In the genomic region with DNA sequence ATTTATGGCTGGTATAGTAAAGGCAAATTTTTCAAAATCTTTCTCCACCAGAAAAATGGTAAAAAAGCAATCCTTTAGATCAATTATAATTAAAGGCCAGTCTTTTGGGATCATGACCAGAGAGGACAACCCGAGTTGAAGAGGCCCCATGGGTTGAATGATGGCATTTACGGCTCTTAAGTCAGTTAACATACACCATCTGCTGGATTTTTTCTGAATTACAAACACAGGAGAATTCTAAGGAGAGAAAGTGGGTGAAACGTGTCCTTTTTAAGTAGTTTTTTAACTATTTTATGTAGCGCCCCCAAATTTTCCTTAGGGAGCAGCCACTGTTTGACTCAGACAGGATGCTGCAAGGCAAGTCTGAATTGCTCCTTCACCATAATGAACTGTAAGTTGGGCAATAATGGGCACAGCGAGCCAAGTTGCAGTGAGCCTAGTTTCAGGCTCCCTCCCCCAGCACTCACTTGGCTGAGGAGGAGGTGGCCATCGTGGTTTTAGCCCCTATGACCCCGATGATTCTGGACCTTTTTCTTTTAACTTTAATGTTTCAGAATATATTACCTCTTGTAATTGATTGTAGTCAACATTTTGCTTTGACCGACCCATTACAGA, we compare ENCODE assay signal across 9 cellular contexts. TPM values are rescaled to one million over a fixed set of nuclear protein-coding genes. Genes with fewer than 3 reads are reported as not detected.
DNase-seq lines count a peak whose midpoint lies in the region; ATAC-seq and TF ChIP-seq lines count a peak whose summit lies in the region.
"Had no signal": no experiment of that assay in that cellular context is flagged by ENCODE, and none has a peak within 500 bp of the region (broad histone marks: within the 10 kb centered on the region; RNA-seq: fewer than 3 reads in every experiment).

No MANE protein-coding gene starts in this region.

- POLR2A ChIA-PET in OCI-LY7 (lab: Charles Lee) = no interaction called here

- CTCF ChIA-PET in OCI-LY7 (lab: Charles Lee; ENCODE audit: unreplicated experiment) = no interaction called here

- no peak overlapping the region; the same call in 1 of the 2 replicates for H2AFZ ChIP-seq in OCI-LY7 (ENCODE audit: low read length)

- H3K4me3 ChIP-seq in OCI-LY7 (ENCODE audit: low read depth, low read length, poor library complexity, severe bottlenecking) = no peak overlapping the region
- H3K4me3 ChIP-seq in fibroblast of the aortic adventitia (ENCODE audit: low read depth, low read length) = no peak overlapping the region
- no peak overlapping the region for H3K4me3 ChIP-seq in psoas muscle
- H3K4me3 ChIP-seq: SK-N-MC had no signal

- no peaks in the 10 kb centered on the region for H4K20me1 ChIP-seq in OCI-LY7 (ENCODE audit: insufficient read depth, low read length)

- H3K27ac ChIP-seq in OCI-LY7 (ENCODE audit: low read depth, low read length, poor library complexity, severe bottlenecking) (no peak overlapping the region), psoas muscle (no peak overlapping the region)
- H3K27ac ChIP-seq: SK-N-MC had no signal

- in situ Hi-C loops in GM13976 (cut with MboI; ENCODE audit: low sequenced_read_pairs, unreplicated experiment) = no loop called here

- no peaks in the 10 kb centered on the region for H3K79me2 ChIP-seq in OCI-LY7 (ENCODE audit: insufficient read depth, low read depth, low read length)

- H3K36me3 ChIP-seq in OCI-LY7 (ENCODE audit: insufficient read depth, low read length) (no peaks in the 10 kb centered on the region), psoas muscle (ENCODE audit: insufficient read depth in 1 of 2, low read depth in 1 of 2) (no peaks in the 10 kb centered on the region)

- peak; percentile 79 for TF ChIP-seq CTCF in OCI-LY7 (conservative IDR thresholded peaks at IDR 0.05; ENCODE audit: low read length)
- TF ChIP-seq CTCF in fibroblast of the aortic adventitia (IDR thresholded peaks at IDR 0.05; ENCODE audit: insufficient read depth, low read length) = peak; percentile 40
- TF ChIP-seq CTCF in psoas muscle (IDR thresholded peaks at IDR 0.05) = peak; percentile 27
- no peak for TF ChIP-seq CTCF in GM13976 (IDR thresholded peaks at IDR 0.05; ENCODE audit: borderline replicate concordance, control extremely low read depth, extremely low read depth, insufficient read depth, missing control alignments)

- BruUV-seq in OCI-LY7 (replicated peaks; lab: Mats Ljungman, UMichigan) = no TSS peak

- DNase-seq in DMS 273 (lab: John Stamatoyannopoulos, UW; ENCODE audit: unreplicated experiment) (peak; percentile 44), DMS 273 treated with DMSO at 0.1 percent for 48 hours (lab: John Stamatoyannopoulos, UW) (no peak), OCI-LY7 (ENCODE audit: low spot score) (peak; percentile 66), fibroblast of the aortic adventitia (ENCODE audit: low read depth) (peak; percentile 65), psoas muscle (peak in 1 of 2 donors; percentile 37), GM13976 (ENCODE audit: low spot score) (no peak), DMS153 (lab: John Stamatoyannopoulos, UW) (no peak)

- no peaks in the 10 kb centered on the region for H3K9me3 ChIP-seq in OCI-LY7 (ENCODE audit: low read length)
- H3K9me3 ChIP-seq in psoas muscle = no peaks in the 10 kb centered on the region

- no peaks in the 10 kb centered on the region for H3K27me3 ChIP-seq in psoas muscle (ENCODE audit: insufficient read depth in 3 of 3, low read length in 2 of 3)

- H3K4me2 ChIP-seq in OCI-LY7 (ENCODE audit: low read length) = no peak overlapping the region

- peak in 1 of 4 donors; percentile 30 for ATAC-seq in psoas muscle
- ATAC-seq in HG03196 (IDR thresholded peaks at IDR 0.05; ENCODE audit: unreplicated experiment) = no peak

- WGBS in psoas muscle, 3 donors = 24 to 37% (median 27%) methylated on average over 8 of the region's 8 CpGs

- intact Hi-C loops in OCI-LY7 (cut with micrococcal nuclease; ENCODE audit: unreplicated experiment) (loop anchor here (10.0 kb wide), 1 partner anchor 504 kb away; no protein-coding TSS in a partner anchor), psoas muscle (cut with DNase I) (loop anchor here (5.0 to 10.0 kb wide), 2 partner anchors 496 to 504 kb away; no protein-coding TSS in a partner anchor)

- H3K9me2 ChIP-seq in OCI-LY7 (ENCODE audit: insufficient read depth, low read length) = no peaks in the 10 kb centered on the region

- H3K4me1 ChIP-seq in OCI-LY7 (ENCODE audit: insufficient read depth, low read length, poor library complexity, severe bottlenecking) (no peaks in the 10 kb centered on the region), psoas muscle (no peaks in the 10 kb centered on the region)

RNA-seq across cellular contexts. Expression of gene ZNF611, which starts 13.6 kb away (rescaled TPM):
- total RNA-seq in OCI-LY7 (2014; rRNA removed; shearing (Covaris generic)) = 10.6 and 13.6 TPM in 2 replicates
- 23.8 and 23.9 TPM in 2 replicates for total RNA-seq in OCI-LY7 (2022)
- 10.9 and 12.8 TPM in 2 replicates for total RNA-seq in fibroblast of the aortic adventitia (ENCODE audit: low replicate concordance)
- total RNA-seq in psoas muscle = 1 to 10 TPM; 2.5 to 4.8 (median 4.1) TPM
- polyA plus RNA-seq in psoas muscle = 1 to 10 TPM; 1.4 to 9.2 (median 1.6) TPM

RNA-seq across cellular contexts. Expression of gene ZNF600, which starts 38.1 kb away (rescaled TPM):
- total RNA-seq in OCI-LY7 (2014; rRNA removed; shearing (Covaris generic)) = 2.8 and 4.6 TPM in 2 replicates
- total RNA-seq in OCI-LY7 (2022) (8.5 and 10.7 TPM in 2 replicates), fibroblast of the aortic adventitia (ENCODE audit: low replicate concordance) (3.8 and 5.7 TPM in 2 replicates), psoas muscle (1 to 10 TPM in 3 of 4 donors, under 1 TPM in 1; 0.71 to 2.4 (median 2.0) TPM)
- polyA plus RNA-seq in psoas muscle = 1 to 10 TPM in 2 of 3 donors, under 1 TPM in 1; 0.82 to 3.0 (median 1.5) TPM

Comparison
In these comparisons a context has a peak if more than half of its experiments do, and no peak if none do; other contexts are left out.
1. DNase-seq: peak in DMS 273 (single experiment), OCI-LY7 (single experiment) and fibroblast of the aortic adventitia (single experiment); none in DMS 273 treated with DMSO at 0.1 percent for 48 hours (single experiment), GM13976 (single experiment) and DMS153 (single experiment).